Comparison of ENCODE assay signal across 8 cellular contexts in the genomic region with DNA sequence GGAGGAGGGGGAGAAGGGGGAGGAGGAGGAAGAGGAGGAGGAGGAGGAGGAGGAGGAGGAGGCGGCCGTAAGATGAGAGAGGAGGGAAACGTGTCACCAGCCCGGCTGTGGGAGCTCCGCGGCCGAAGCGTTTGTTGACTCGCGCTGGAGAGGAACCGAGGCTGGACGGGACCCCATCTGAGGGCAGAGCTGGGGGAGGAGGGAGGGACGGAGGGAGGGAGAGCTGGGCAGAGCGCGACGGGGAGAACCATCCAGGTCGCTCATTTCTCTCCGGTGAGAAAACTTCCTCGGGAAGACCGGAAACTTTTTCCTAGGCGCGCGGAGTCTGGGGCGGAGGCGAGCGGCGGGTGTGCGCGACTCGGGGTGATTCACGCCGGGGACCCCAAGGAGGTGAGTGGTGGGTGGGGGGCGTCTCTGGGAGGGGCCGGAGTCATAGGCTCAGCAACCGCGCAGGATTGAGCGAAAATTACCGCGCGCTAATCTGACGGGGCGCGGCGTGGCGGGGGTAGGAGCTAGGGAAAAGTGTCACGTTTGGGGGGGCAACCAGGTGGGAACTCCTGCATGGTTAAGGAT.
DNase-seq lines count a peak whose midpoint lies in the region; ATAC-seq and TF ChIP-seq lines count a peak whose summit lies in the region.

No MANE protein-coding gene starts in this region.

- no peaks in the 10 kb centered on the region for H3K9me3 ChIP-seq in effector memory CD4-positive, alpha-beta T cell (ENCODE audit: control insufficient read depth, low read length)
- H3K9me3 ChIP-seq in upper lobe of right lung = no peaks in the 10 kb centered on the region

- peak overlapping the region; percentile 39 for H3K27ac Mint-ChIP-seq in mesothelial cell of epicardium

- in situ Hi-C loops in GM13976 (cut with MboI; ENCODE audit: low sequenced_read_pairs, unreplicated experiment) = no loop called here

- no peaks in the 10 kb centered on the region for H3K36me3 ChIP-seq in effector memory CD4-positive, alpha-beta T cell (ENCODE audit: control insufficient read depth, insufficient read depth, low read length)
- H3K36me3 ChIP-seq in upper lobe of right lung = peaks cover 5% of the 10 kb centered on the region

- no peaks in the 10 kb centered on the region for H3K9me3 Mint-ChIP-seq in mesothelial cell of epicardium

- ATAC-seq in upper lobe of right lung = peak; percentile 55
- no peak for ATAC-seq in GM18520 (IDR thresholded peaks at IDR 0.05; ENCODE audit: unreplicated experiment)
- ATAC-seq in GM19035 (IDR thresholded peaks at IDR 0.05; ENCODE audit: unreplicated experiment) = no peak

- H3K4me3 ChIP-seq in effector memory CD4-positive, alpha-beta T cell (ENCODE audit: insufficient read depth, low read depth, low read length, poor library complexity, severe bottlenecking) = peak overlapping the region; percentile 80
- H3K4me3 ChIP-seq in upper lobe of right lung = peak overlapping the region; percentile 67

- peak overlapping the region; percentile 60 for H3K27ac ChIP-seq in effector memory CD4-positive, alpha-beta T cell (ENCODE audit: insufficient read depth, low read length, poor library complexity, severe bottlenecking)
- H3K27ac ChIP-seq in upper lobe of right lung = peak overlapping the region; percentile 78

- TF ChIP-seq CTCF in GM13976 (IDR thresholded peaks at IDR 0.05; ENCODE audit: borderline replicate concordance, control extremely low read depth, extremely low read depth, insufficient read depth, missing control alignments) (no peak), mesothelial cell of epicardium (IDR thresholded peaks at IDR 0.05; ENCODE audit: unreplicated experiment) (no peak), upper lobe of right lung (IDR thresholded peaks at IDR 0.05) (no peak)

- DNase-seq in GM13976 (ENCODE audit: low spot score) (peak; percentile 35), RPMI7951 (ENCODE audit: low read depth) (peak; percentile 56), mesothelial cell of epicardium (ENCODE audit: low spot score in 2 of 2, unreplicated experiment in 2 of 2) (no peak), upper lobe of right lung (peak; percentile 72), HuH-7 (ENCODE audit: low spot score) (no peak)
- DNase-seq in effector memory CD4-positive, alpha-beta T cell = no peak

- peak overlapping the region; percentile 84 for H3K4me3 Mint-ChIP-seq in mesothelial cell of epicardium

- H3K36me3 Mint-ChIP-seq in mesothelial cell of epicardium = no peaks in the 10 kb centered on the region

- H3K27me3 Mint-ChIP-seq in mesothelial cell of epicardium (ENCODE audit: low read depth) = peaks cover 31% of the 10 kb centered on the region

- H3K4me1 Mint-ChIP-seq in mesothelial cell of epicardium = peaks cover 32% of the 10 kb centered on the region

- peaks cover 11% of the 10 kb centered on the region for H3K4me1 ChIP-seq in effector memory CD4-positive, alpha-beta T cell (ENCODE audit: control insufficient read depth, insufficient read depth, low read length, poor library complexity, severe bottlenecking)
- H3K4me1 ChIP-seq in upper lobe of right lung = peaks cover 14% of the 10 kb centered on the region

- H3K27me3 ChIP-seq in effector memory CD4-positive, alpha-beta T cell (replicated peaks; ENCODE audit: control insufficient read depth, insufficient read depth, low read length, poor library complexity, severe bottlenecking) = no peaks in the 10 kb centered on the region
- H3K27me3 ChIP-seq in upper lobe of right lung = peaks cover 11% of the 10 kb centered on the region

- intact Hi-C loops in upper lobe of right lung (cut with DNase I) = no loop called here

Comparison
In these comparisons a context has a peak if more than half of its experiments do, and no peak if none do; other contexts are left out.
1. DNase-seq: peak in GM13976 (single experiment), RPMI7951 (single experiment) and upper lobe of right lung (single experiment); none in effector memory CD4-positive, alpha-beta T cell (0 of 3), mesothelial cell of epicardium (0 of 2) and HuH-7 (single experiment).